1 cellular context compared by ENCODE assay signal in the genomic region with DNA sequence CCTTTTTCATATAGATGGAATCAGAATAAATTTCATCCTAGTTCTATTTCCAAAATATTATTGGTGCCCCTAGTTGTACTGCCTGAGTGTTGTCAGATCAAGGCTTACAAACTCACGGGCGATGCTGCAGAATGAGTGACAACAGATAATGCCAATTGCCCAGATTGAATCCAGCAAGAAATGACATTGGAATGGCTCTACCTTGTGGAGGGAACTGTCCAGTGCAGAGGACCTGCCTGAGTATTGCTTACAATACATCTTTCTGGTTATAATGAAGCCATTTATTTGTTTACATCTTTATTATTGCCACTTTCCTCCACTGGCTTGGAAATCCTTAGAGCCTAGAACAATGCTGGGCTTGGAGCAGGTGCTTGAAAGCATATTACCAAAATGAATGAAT.
TF ChIP-seq lines count a peak whose summit lies in the region.

No MANE protein-coding gene starts in this region.

TF ChIP-seq in GM23338, 12 proteins besides CTCF, POLR2A, EP300 and RAD21 (continued from another document):
- TF ChIP-seq ZNF462 (CRISPR knock-in tag; IDR thresholded peaks at IDR 0.05) (no peak), JUNB (IDR thresholded peaks at IDR 0.05; ENCODE audit: unreplicated experiment) (no peak), EZH2phosphoT487 (IDR thresholded peaks at IDR 0.05; ENCODE audit: unreplicated experiment) (no peak), EZH2 (IDR thresholded peaks at IDR 0.05; ENCODE audit: low read depth, unreplicated experiment) (no peak), NANOG (IDR thresholded peaks at IDR 0.05; ENCODE audit: borderline replicate concordance) (no peak)
TF ChIP-seq in GM23338: peak in this region for 0.
